In genomic region chr15:66180706-66181105, GRCh38 we compare ENCODE assay signal across 23 cellular contexts.
A peak's percentile ranks its signal among the peaks of the same experiment; 100 is the strongest.
DNase-seq lines count a peak whose midpoint lies in the region; FAIRE-seq and TF ChIP-seq lines count a peak whose summit lies in the region.
"Had no signal": no experiment of that assay in that cellular context is flagged by ENCODE, and none has a peak within 500 bp of the region (broad histone marks: within the 10 kb centered on the region; RNA-seq: fewer than 3 reads in every experiment).

No MANE protein-coding gene starts in this region.

- no peaks in the 10 kb centered on the region for H3K23me2 ChIP-seq in H1 (ENCODE audit: low read depth, low read length)

- H4K91ac ChIP-seq in H1 (replicated peaks; ENCODE audit: insufficient read length, low read length): no peak overlapping the region

- no peak overlapping the region for H2AK5ac ChIP-seq in H1 (ENCODE audit: low read depth, low read length)

- no peak overlapping the region for H3K56ac ChIP-seq in H1 (replicated peaks; ENCODE audit: insufficient read length, low read depth, low read length)

- no peak overlapping the region for H3K4me3 Mint-ChIP-seq in activated T-helper 2 cell treated with anti-CD3 and anti-CD28 coated beads, Interferon-gamma antibody, Interleukin-2, Interleukin-4, amounts not matched to agents 10 μg/mL and 5 μg/mL and 100 μg/mL, durations not matched to agents 14 hours and 24 hours and 36 hours (ENCODE audit: low read depth)
- H3K4me3 Mint-ChIP-seq in T-helper 2 cell treated with Interferon-gamma antibody and Interleukin-4, amounts not matched to agents 5 μg/mL and 100 μg/mL, for 36 hours: no peak overlapping the region
- H3K4me3 Mint-ChIP-seq: CD4-positive, CD25-positive, alpha-beta regulatory T cell; T-helper 1 cell treated with Interleukin-12 subunit alpha and Interleukin-12 subunit beta and Interleukin-4 antibody, amounts not matched to agents 30 μg/mL and 1 μg/mL, for 36 hours had no signal

- H4K20me1 ChIP-seq in H1 (replicated peaks in 1 of 2; ENCODE audit: control insufficient read depth in 1 of 2, insufficient read depth in 2 of 2, low read length in 2 of 2): no peaks in the 10 kb centered on the region

- CTCF ChIA-PET in H1 (lab: Charles Lee; ENCODE audit: partially characterized antibody): interaction anchor here (0.8 to 5.0 kb wide), 5 partner anchors 11 to 59 kb away, joined by 3 to 21 read pairs (median 4); no protein-coding TSS in a partner anchor

- peaks cover 27% of the 10 kb centered on the region for H3K27me3 Mint-ChIP-seq in activated T-helper 2 cell treated with anti-CD3 and anti-CD28 coated beads, Interferon-gamma antibody, Interleukin-2, Interleukin-4, amounts not matched to agents 10 μg/mL and 5 μg/mL and 100 μg/mL, durations not matched to agents 14 hours and 24 hours and 36 hours (ENCODE audit: low read depth)
- peaks cover 35% of the 10 kb centered on the region for H3K27me3 Mint-ChIP-seq in T-helper 2 cell treated with Interferon-gamma antibody and Interleukin-4, amounts not matched to agents 5 μg/mL and 100 μg/mL, for 36 hours (ENCODE audit: low read depth)

- no peak overlapping the region for H3K18ac ChIP-seq in H1 (ENCODE audit: extremely low read depth, low read length)

- H3K4ac ChIP-seq in H1 (replicated peaks; ENCODE audit: insufficient read length, low read depth, low read length): no peak overlapping the region

- no peak overlapping the region for H4K5ac ChIP-seq in H1 (ENCODE audit: insufficient read length, low read depth, low read length)

- H3K79me1 ChIP-seq in H1 (ENCODE audit: low read depth, low read length): no peaks in the 10 kb centered on the region

- 6% methylated on average over 4 of the region's 6 CpGs for WGBS in HUES64
- WGBS in H1 (ENCODE audit: extremely low coverage in 1 of 2, insufficient coverage in 1 of 2, insufficient read length in 1 of 2, insufficient replicate concordance in 2 of 2, low coverage in 1 of 2, low lambda C conversion rate in 2 of 2, missing lambda C conversion rate in 1 of 2), 2 experiments: 5% methylated on average over 6 of the region's 6 CpGs; no CpG with 5 or more reads in 1 of the 2 experiments

- no peak overlapping the region for H3K23ac ChIP-seq in H1 (ENCODE audit: insufficient read length)

- no peak overlapping the region for H4K8ac ChIP-seq in H1 (ENCODE audit: extremely low read depth, insufficient read depth, low read length)

- no peak for FAIRE-seq in H1 (lab: Jason Lieb, UNC)
- FAIRE-seq: K562 had no signal

- no peak overlapping the region for H2AFZ ChIP-seq in H1 (ENCODE audit: low read length)

- no peak for TF ChIP-seq EP300 in H1 (IDR thresholded peaks at IDR 0.05; ENCODE audit: borderline replicate concordance in 1 of 2, low read depth in 2 of 2, low read length in 2 of 2)

- H2BK12ac ChIP-seq in H1 (ENCODE audit: low read depth, low read length): no peak overlapping the region

- no peak overlapping the region for H2BK120ac ChIP-seq in H1 (replicated peaks; ENCODE audit: low read depth, low read length)

- H3K9me3 ChIP-seq in HUES64 (ENCODE audit: insufficient read depth, low read depth, low read length) (no peaks in the 10 kb centered on the region), H1 (ENCODE audit: insufficient read depth in 2 of 2, low read depth in 1 of 2, low read length in 1 of 2) (no peaks in the 10 kb centered on the region)
- H3K9me3 ChIP-seq: Peyer's patch had no signal

- no peak overlapping the region for H3K14ac ChIP-seq in H1 (ENCODE audit: insufficient read length)

- H3K9me3 Mint-ChIP-seq in activated T-helper 2 cell treated with anti-CD3 and anti-CD28 coated beads, Interferon-gamma antibody, Interleukin-2, Interleukin-4, amounts not matched to agents 10 μg/mL and 5 μg/mL and 100 μg/mL, durations not matched to agents 14 hours and 24 hours and 36 hours: no peaks in the 10 kb centered on the region
- H3K9me3 Mint-ChIP-seq in T-helper 2 cell treated with Interferon-gamma antibody and Interleukin-4, amounts not matched to agents 5 μg/mL and 100 μg/mL, for 36 hours: no peaks in the 10 kb centered on the region
- H3K9me3 Mint-ChIP-seq: T-helper 1 cell treated with Interleukin-12 subunit alpha and Interleukin-12 subunit beta and Interleukin-4 antibody, amounts not matched to agents 30 μg/mL and 1 μg/mL, for 36 hours had no signal

- peaks cover 54% of the 10 kb centered on the region for H3K4me1 ChIP-seq in HUES64 (ENCODE audit: insufficient read depth, low read length)
- peaks cover 23 to 56% (median 33%) of the 10 kb centered on the region in 4 experiments for H3K4me1 ChIP-seq in H1 (replicated peaks in 1 of 4; ENCODE audit: control insufficient read depth in 3 of 4, insufficient read depth in 4 of 4, low read length in 3 of 4)
- H3K4me1 ChIP-seq: Peyer's patch had no signal

- H3K9ac ChIP-seq in HUES64 (ENCODE audit: low read depth, low read length): no peak overlapping the region
- H3K9ac ChIP-seq in H1 (replicated peaks in 1 of 4; ENCODE audit: extremely low read depth in 1 of 4, low read depth in 3 of 4, low read length in 3 of 4): no peak overlapping the region

- H2BK5ac ChIP-seq in H1 (ENCODE audit: low read depth, low read length): 0 out of 2 replicates have a peak overlapping the region, but pooled peaks have one; percentile 61

- TF ChIP-seq POLR2A in H1 (IDR thresholded peaks at IDR 0.05; ENCODE audit: control extremely low read depth in 1 of 2, low read depth in 2 of 2, low read length in 2 of 2): no peak

- TF ChIP-seq CTCF in H1 (IDR thresholded peaks at IDR 0.05; ENCODE audit: control extremely low read depth in 1 of 3, insufficient read depth in 1 of 3, low read depth in 1 of 3, low read length in 3 of 3): no peak

- no peaks in the 10 kb centered on the region for H3K79me2 ChIP-seq in H1 (ENCODE audit: control insufficient read depth in 1 of 2, insufficient read depth in 2 of 2, low read length in 2 of 2)

- no peaks in the 10 kb centered on the region for H3K4me1 Mint-ChIP-seq in activated T-helper 2 cell treated with anti-CD3 and anti-CD28 coated beads, Interferon-gamma antibody, Interleukin-2, Interleukin-4, amounts not matched to agents 10 μg/mL and 5 μg/mL and 100 μg/mL, durations not matched to agents 14 hours and 24 hours and 36 hours (ENCODE audit: low read depth)
- H3K4me1 Mint-ChIP-seq in T-helper 2 cell treated with Interferon-gamma antibody and Interleukin-4, amounts not matched to agents 5 μg/mL and 100 μg/mL, for 36 hours (ENCODE audit: low read depth): no peaks in the 10 kb centered on the region
- H3K4me1 Mint-ChIP-seq: CD4-positive, CD25-positive, alpha-beta regulatory T cell had no signal

- H3K4me3 ChIP-seq in HUES64 (ENCODE audit: low read length) (no peak overlapping the region), H1 (ENCODE audit: extremely low read depth in 1 of 4, insufficient read depth in 2 of 4, low read depth in 3 of 4, low read length in 4 of 4) (peak overlapping the region in 1 of 4 experiments; percentile 17; a peak in 2 of 8 replicates)
- H3K4me3 ChIP-seq: K562, Peyer's patch, SK-N-MC had no signal

- peak overlapping the region; percentile 8; the same call in 1 of the 2 replicates for H3K27ac ChIP-seq in HUES64 (ENCODE audit: low read depth, low read length)
- no peak overlapping the region for H3K27ac ChIP-seq in H1 (ENCODE audit: low read depth, low read length)
- H3K27ac ChIP-seq: Peyer's patch, SK-N-MC had no signal

- no peaks in the 10 kb centered on the region for H3K36me3 ChIP-seq in HUES64 (ENCODE audit: insufficient read depth, low read length)
- H3K36me3 ChIP-seq in H1 (ENCODE audit: control insufficient read depth in 2 of 4, insufficient read depth in 4 of 4, low read length in 3 of 4): no peaks in the 10 kb centered on the region
- H3K36me3 ChIP-seq: Peyer's patch had no signal

- H3K36me3 Mint-ChIP-seq in activated T-helper 2 cell treated with anti-CD3 and anti-CD28 coated beads, Interferon-gamma antibody, Interleukin-2, Interleukin-4, amounts not matched to agents 10 μg/mL and 5 μg/mL and 100 μg/mL, durations not matched to agents 14 hours and 24 hours and 36 hours (ENCODE audit: low read depth): no peaks in the 10 kb centered on the region
- no peaks in the 10 kb centered on the region for H3K36me3 Mint-ChIP-seq in T-helper 2 cell treated with Interferon-gamma antibody and Interleukin-4, amounts not matched to agents 5 μg/mL and 100 μg/mL, for 36 hours (ENCODE audit: low read depth)
- H3K36me3 Mint-ChIP-seq: CD4-positive, CD25-positive, alpha-beta regulatory T cell had no signal

- DNase-seq in H1 (ENCODE audit: low read depth in 1 of 2, low spot score in 2 of 2) (no peak), iPS-NIHi7 (ENCODE audit: extremely low spot score) (peak; percentile 60), germinal center (ENCODE audit: low spot score) (no peak), NCI-H1436 treated with DMSO at 0.1 percent for 48 hours (lab: John Stamatoyannopoulos, UW) (no peak)
- no peak for DNase-seq in activated T-helper 2 cell treated with anti-CD3 and anti-CD28 coated beads, Interferon-gamma antibody, Interleukin-2, Interleukin-4, amounts not matched to agents 10 μg/mL and 5 μg/mL and 100 μg/mL, durations not matched to agents 14 hours and 24 hours and 36 hours (ENCODE audit: low spot score)
- DNase-seq in T-helper 2 cell treated with Interferon-gamma antibody and Interleukin-4, amounts not matched to agents 5 μg/mL and 100 μg/mL, for 36 hours (ENCODE audit: low spot score): no peak
- DNase-seq: CD4-positive, CD25-positive, alpha-beta regulatory T cell; DMS153; DND-41; GOT3; Kasumi-1; NCI-H1092 treated with DMSO at 0.1 percent for 48 hours; NCI-H1436; NCI-H187 treated with DMSO at 0.1 percent for 48 hours; NCI-H524 treated with DMSO at 0.1 percent for 48 hours; NCI-H774; Peyer's patch; SIG-M5; SW 1271 had no signal

- 0 out of 2 replicates have a peak overlapping the region, but pooled peaks have one; percentile 25 for H2BK15ac ChIP-seq in H1 (ENCODE audit: low read length)

- no peak overlapping the region for H3K27ac Mint-ChIP-seq in activated T-helper 2 cell treated with anti-CD3 and anti-CD28 coated beads, Interferon-gamma antibody, Interleukin-2, Interleukin-4, amounts not matched to agents 10 μg/mL and 5 μg/mL and 100 μg/mL, durations not matched to agents 14 hours and 24 hours and 36 hours
- no peak overlapping the region for H3K27ac Mint-ChIP-seq in T-helper 2 cell treated with Interferon-gamma antibody and Interleukin-4, amounts not matched to agents 5 μg/mL and 100 μg/mL, for 36 hours
- H3K27ac Mint-ChIP-seq: CD4-positive, CD25-positive, alpha-beta regulatory T cell; T-helper 1 cell treated with Interleukin-12 subunit alpha and Interleukin-12 subunit beta and Interleukin-4 antibody, amounts not matched to agents 30 μg/mL and 1 μg/mL, for 36 hours had no signal

- intact Hi-C loops in activated T-helper 2 cell treated with anti-CD3 and anti-CD28 coated beads, Interferon-gamma antibody, Interleukin-2, Interleukin-4, amounts not matched to agents 10 μg/mL and 5 μg/mL and 100 μg/mL, durations not matched to agents 14 hours and 24 hours and 36 hours (cut with micrococcal nuclease): no loop called here

- TF ChIP-seq RAD21 in H1 (IDR thresholded peaks at IDR 0.05 in 1 of 2, conservative IDR thresholded peaks at IDR 0.05 in 1 of 2; ENCODE audit: low read depth in 2 of 2, low read length in 2 of 2): no peak

- peak overlapping the region; percentile 19 to 42 for H3K4me2 ChIP-seq in H1 (ENCODE audit: insufficient read depth in 1 of 2, low read depth in 2 of 2, low read length in 2 of 2)

- POLR2A ChIA-PET in H1 (lab: Charles Lee; ENCODE audit: partially characterized antibody): interaction anchor here (1.0 to 2.1 kb wide), 6 partner anchors 8 to 114 kb away, joined by 3 to 6 read pairs (median 4); no protein-coding TSS in a partner anchor

- H3K27me3 ChIP-seq in HUES64 (ENCODE audit: insufficient read depth, low read length) (no peaks in the 10 kb centered on the region), H1 (replicated peaks in 1 of 4; ENCODE audit: control insufficient read depth in 3 of 4, extremely low read depth in 1 of 4, insufficient read depth in 3 of 4, low read length in 3 of 4) (no peaks in the 10 kb centered on the region)
- H3K27me3 ChIP-seq: Peyer's patch had no signal

- no peak overlapping the region for H2BK20ac ChIP-seq in H1 (ENCODE audit: low read length)
